Comparison of ENCODE assay signal across 15 cellular contexts in the genomic region with DNA sequence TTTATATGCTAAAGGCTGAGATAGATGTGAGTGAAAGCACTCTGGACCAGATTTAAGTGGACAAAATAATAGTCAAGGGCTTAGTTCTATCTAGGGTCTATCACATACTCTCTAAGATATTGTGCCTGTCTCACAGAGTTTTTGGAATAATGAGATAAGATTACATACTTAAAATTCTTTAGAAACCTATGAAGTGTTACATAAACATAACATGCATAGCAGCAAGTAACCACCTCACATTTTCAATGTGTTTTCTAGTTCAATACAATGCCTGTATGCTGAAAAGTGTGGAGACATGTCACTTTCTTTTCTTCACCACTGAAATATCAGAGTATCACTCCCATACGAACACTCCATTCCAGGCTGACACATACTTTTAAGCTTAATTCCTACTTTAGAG.
"Had no signal": no experiment of that assay in that cellular context is flagged by ENCODE, and none has a peak within 500 bp of the region (broad histone marks: within the 10 kb centered on the region; RNA-seq: fewer than 3 reads in every experiment).

No MANE protein-coding gene starts in this region.

- ATAC-seq: activated CD4-positive, CD25-positive, alpha-beta regulatory T cell treated with anti-CD3 and anti-CD28 coated beads, Interleukin-2, amount 50 U/mL, for 24 hours; activated CD8-positive, alpha-beta T cell treated with anti-CD3 and anti-CD28 coated beads, Interleukin-2, amount 10 ng/mL, durations not matched to agents 7 days and 5 days; esophagus mucosa; naive thymus-derived CD8-positive, alpha-beta T cell; pancreas; right lobe of liver; stimulated activated naive B cell treated with anti-CD40 and anti-IgM and Interleukin-4, amounts not matched to agents 10 μg/mL and 1 μg/mL and 100 μg/mL, for 72 hours had no signal

- DNase-seq: activated CD4-positive, alpha-beta T cell treated with anti-CD3 and anti-CD28 coated beads, Interleukin-2, amount 10 ng/mL, durations not matched to agents 7 days and 5 days; activated CD8-positive, alpha-beta T cell treated with anti-CD3 and anti-CD28 coated beads, Interleukin-2, amount 10 ng/mL, durations not matched to agents 7 days and 5 days; activated naive CD4-positive, alpha-beta T cell treated with Interleukin-2 at 50 U/mL for 16 hours; activated naive CD8-positive, alpha-beta T cell treated with anti-CD3 and anti-CD28 coated beads, Interleukin-2, amount 10 ng/mL, durations not matched to agents 7 days and 5 days; activated T-cell treated with anti-CD3 and anti-CD28 coated beads, Interleukin-2, amount 50 U/mL, for 24 hours; effector CD8-positive, alpha-beta T cell; immature natural killer cell; naive thymus-derived CD8-positive, alpha-beta T cell; pancreas; right lobe of liver; spleen; stimulated activated naive B cell treated with anti-CD40 and anti-IgM and Interleukin-4, amounts not matched to agents 10 μg/mL and 1 μg/mL and 100 μg/mL, for 72 hours; thyroid gland had no signal

- H3K27me3 ChIP-seq: pancreas, right lobe of liver, spleen, thyroid gland had no signal

- H3K4me3 ChIP-seq: pancreas, right lobe of liver, spleen, thyroid gland had no signal

- H3K9me3 ChIP-seq: pancreas, right lobe of liver, thyroid gland had no signal

- H3K27ac ChIP-seq: pancreas, right lobe of liver, spleen, thyroid gland had no signal

- H3K4me1 ChIP-seq: right lobe of liver had no signal
